Comparison of ENCODE assay signal across 9 cellular contexts in genomic region chr5:39080597-39081204, GRCh38. TPM values are rescaled to one million over a fixed set of nuclear protein-coding genes. Genes with fewer than 3 reads are reported as not detected.
DNase-seq lines count a peak whose midpoint lies in the region; ATAC-seq and TF ChIP-seq lines count a peak whose summit lies in the region.
"Had no signal": no experiment of that assay in that cellular context is flagged by ENCODE, and none has a peak within 500 bp of the region (broad histone marks: within the 10 kb centered on the region; RNA-seq: fewer than 3 reads in every experiment).

No MANE protein-coding gene starts in this region.

- CTCF ChIA-PET in activated CD4-positive, alpha-beta T cell treated with anti-CD3 and anti-CD28 coated beads, Interleukin-2, amount 10 ng/mL, durations not matched to agents 7 days and 5 days (lab: Charles Lee), result interaction anchor here (0.8 to 2.0 kb wide), 10 partner anchors 10 to 136 kb away, joined by 3 to 7 read pairs (median 4); no protein-coding TSS in a partner anchor

- H3K4me3 Mint-ChIP-seq in activated CD4-positive, alpha-beta T cell treated with anti-CD3 and anti-CD28 coated beads, Interleukin-2, amount 10 ng/mL, durations not matched to agents 7 days and 5 days, result no peak overlapping the region
- H3K4me3 Mint-ChIP-seq in neural progenitor cell, result no peak overlapping the region

- no peaks in the 10 kb centered on the region for H3K9me3 ChIP-seq in neural progenitor cell (ENCODE audit: low read depth)

- DNase-seq in COLO829 (ENCODE audit: low spot score) (peak; percentile 48), NCI-H146 (lab: John Stamatoyannopoulos, UW) (peak; percentile 55), foreskin fibroblast (peak; percentile 46 to 74), neural progenitor cell (ENCODE audit: low spot score) (peak; percentile 63), HPDE6-E6E7 (ENCODE audit: extremely low spot score) (no peak)
- DNase-seq in activated CD4-positive, alpha-beta T cell treated with anti-CD3 and anti-CD28 coated beads, Interleukin-2, amount 10 ng/mL, durations not matched to agents 7 days and 5 days, result peak; percentile 33

- H3K9me3 Mint-ChIP-seq in activated CD4-positive, alpha-beta T cell treated with anti-CD3 and anti-CD28 coated beads, Interleukin-2, amount 10 ng/mL, durations not matched to agents 7 days and 5 days, result peaks cover 2% of the 10 kb centered on the region
- no peaks in the 10 kb centered on the region for H3K9me3 Mint-ChIP-seq in neural progenitor cell

- H4K20me1 ChIP-seq in neural progenitor cell (ENCODE audit: low read depth), result no peaks in the 10 kb centered on the region

- H3K4me1 Mint-ChIP-seq in activated CD4-positive, alpha-beta T cell treated with anti-CD3 and anti-CD28 coated beads, Interleukin-2, amount 10 ng/mL, durations not matched to agents 7 days and 5 days, result peaks cover 28% of the 10 kb centered on the region
- H3K4me1 Mint-ChIP-seq in neural progenitor cell, result peaks cover 3% of the 10 kb centered on the region

- no peaks in the 10 kb centered on the region for H3F3A ChIP-seq in neural progenitor cell (ENCODE audit: low read depth)

- TF ChIP-seq CTCF in foreskin fibroblast (IDR thresholded peaks at IDR 0.05; ENCODE audit: low read depth, low read length), result peak; percentile 83
- TF ChIP-seq CTCF in neural progenitor cell (IDR thresholded peaks at IDR 0.05), result peak; percentile 88

- H3K4me2 ChIP-seq in neural progenitor cell, result no peak overlapping the region

- no peaks in the 10 kb centered on the region for H3K36me3 ChIP-seq in neural progenitor cell

- H3K27ac ChIP-seq in neural progenitor cell, result no peak overlapping the region
- H3K27ac ChIP-seq: SK-N-MC had no signal

- peaks cover 1% of the 10 kb centered on the region for H3K4me1 ChIP-seq in neural progenitor cell

- no peak overlapping the region for H3K4me3 ChIP-seq in foreskin fibroblast (ENCODE audit: low read depth in 1 of 2, low read length in 2 of 2)
- no peak overlapping the region for H3K4me3 ChIP-seq in neural progenitor cell
- H3K4me3 ChIP-seq: SK-N-MC had no signal

- H3K27me3 Mint-ChIP-seq in activated CD4-positive, alpha-beta T cell treated with anti-CD3 and anti-CD28 coated beads, Interleukin-2, amount 10 ng/mL, durations not matched to agents 7 days and 5 days, result peaks cover 4% of the 10 kb centered on the region
- H3K27me3 Mint-ChIP-seq in neural progenitor cell (ENCODE audit: insufficient read depth, low read depth), result peaks cover 4% of the 10 kb centered on the region

- H3K79me2 ChIP-seq in neural progenitor cell (ENCODE audit: low read depth), result no peaks in the 10 kb centered on the region

- H2AFZ ChIP-seq in neural progenitor cell (replicated peaks), result no peak overlapping the region

- no peak overlapping the region for H3K27ac Mint-ChIP-seq in activated CD4-positive, alpha-beta T cell treated with anti-CD3 and anti-CD28 coated beads, Interleukin-2, amount 10 ng/mL, durations not matched to agents 7 days and 5 days
- H3K27ac Mint-ChIP-seq in neural progenitor cell, result no peak overlapping the region

- peak; percentile 58 for ATAC-seq in GM19351 (IDR thresholded peaks at IDR 0.05; ENCODE audit: unreplicated experiment)
- ATAC-seq in GM21717 (IDR thresholded peaks at IDR 0.05; ENCODE audit: unreplicated experiment), result no peak

- H3K27me3 ChIP-seq in neural progenitor cell, result no peaks in the 10 kb centered on the region

- POLR2A ChIA-PET in activated CD4-positive, alpha-beta T cell treated with anti-CD3 and anti-CD28 coated beads, Interleukin-2, amount 10 ng/mL, durations not matched to agents 7 days and 5 days (lab: Charles Lee), result no interaction called here

- peaks cover 4% of the 10 kb centered on the region for H3K36me3 Mint-ChIP-seq in activated CD4-positive, alpha-beta T cell treated with anti-CD3 and anti-CD28 coated beads, Interleukin-2, amount 10 ng/mL, durations not matched to agents 7 days and 5 days (ENCODE audit: low read depth)
- no peaks in the 10 kb centered on the region for H3K36me3 Mint-ChIP-seq in neural progenitor cell

- H3K9ac ChIP-seq in neural progenitor cell, result no peak overlapping the region

RNA-seq across cellular contexts. Expression of gene RICTOR, which starts 6.5 kb away (rescaled TPM):
- total RNA-seq in activated CD4-positive, alpha-beta T cell treated with anti-CD3 and anti-CD28 coated beads, Interleukin-2, amount 10 ng/mL, durations not matched to agents 7 days and 5 days, result 10 to 100 TPM; 48.1 to 48.5 TPM
- 24.7 and 41.3 TPM in 2 replicates for total RNA-seq in neural progenitor cell (ENCODE audit: low replicate concordance)
